8 cellular contexts compared by ENCODE assay signal in the genomic region with DNA sequence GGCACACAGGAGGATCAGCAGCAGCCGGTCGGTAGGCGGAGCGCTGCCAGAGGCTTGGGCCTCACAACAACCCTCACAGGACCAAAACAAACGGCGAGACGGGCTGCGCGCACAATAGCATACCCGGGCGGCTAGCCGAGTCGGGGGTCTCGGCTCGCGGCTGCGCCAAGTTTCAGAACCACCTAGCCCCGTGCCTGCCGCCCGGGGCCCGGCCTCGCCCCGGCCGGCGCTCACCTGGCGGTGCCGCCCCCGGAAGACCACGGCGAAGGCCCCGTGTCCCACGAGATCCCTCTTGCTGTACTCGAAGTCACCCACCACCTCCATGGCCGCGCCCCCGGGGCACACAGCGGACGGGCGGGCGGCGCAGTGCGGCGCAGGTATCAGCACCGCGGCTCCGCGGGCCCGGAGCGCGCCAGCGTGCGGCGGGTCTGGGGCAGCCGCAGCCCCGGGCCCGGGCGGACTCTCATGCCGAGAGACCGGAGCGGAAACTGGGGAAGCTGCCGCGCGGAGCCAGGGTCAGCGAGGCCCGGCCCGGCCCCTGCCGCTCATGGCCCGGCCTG. TPM values are rescaled to one million over a fixed set of nuclear protein-coding genes. Genes with fewer than 3 reads are reported as not detected.
DNase-seq lines count a peak whose midpoint lies in the region; ATAC-seq lines count a peak whose summit lies in the region.

No MANE protein-coding gene starts in this region.

- DNase-seq in NCI-H69 (lab: John Stamatoyannopoulos, UW) (peak; percentile 71), epithelial cell of prostate (ENCODE audit: low read depth, low spot score) (no peak), NCI-H446 treated with DMSO at 0.1 percent for 48 hours (lab: John Stamatoyannopoulos, UW) (no peak)
- peak; percentile 75 for DNase-seq in activated CD8-positive, alpha-beta memory T cell treated with anti-CD3 and anti-CD28 coated beads, Interleukin-2, amount 50 U/mL, for 48 hours
- peak; percentile 13 for DNase-seq in stimulated activated CD8-positive, alpha-beta memory T cell treated with anti-CD3 and anti-CD28 coated beads, Interleukin-15, amount 100 ng/mL, for 24 hours (ENCODE audit: low read depth)

- H3K4me1 ChIP-seq in ES-I3 (ENCODE audit: insufficient read depth, low read length) (no peaks in the 10 kb centered on the region), mesodermal cell (ENCODE audit: control insufficient read depth, insufficient read depth, low read length, poor library complexity, severe bottlenecking) (peaks cover 5% of the 10 kb centered on the region)

- H3K9me3 ChIP-seq in ES-I3 (ENCODE audit: control insufficient read depth, insufficient read depth, low read length): no peaks in the 10 kb centered on the region
- no peaks in the 10 kb centered on the region for H3K9me3 ChIP-seq in mesodermal cell (ENCODE audit: control insufficient read depth, low read length)

- WGBS in mesodermal cell (ENCODE audit: insufficient coverage in 2 of 2), 2 experiments: 0% methylated on average over 52 to 66 of the region's 68 CpGs

- ATAC-seq in HG02642 (IDR thresholded peaks at IDR 0.05; ENCODE audit: poor library complexity, unreplicated experiment): peak; percentile 51

- H3K4me3 ChIP-seq in mesodermal cell (ENCODE audit: extremely low read depth, insufficient read depth, low read length, poor library complexity, severe bottlenecking): peak overlapping the region; percentile 79

- peak overlapping the region; percentile 84 for H3K9ac ChIP-seq in ES-I3 (ENCODE audit: low read depth, low read length)

- H3K36me3 ChIP-seq in ES-I3 (ENCODE audit: insufficient read depth, low read length) (no peaks in the 10 kb centered on the region), mesodermal cell (ENCODE audit: control insufficient read depth, insufficient read depth, low read length) (peaks cover 11% of the 10 kb centered on the region)

- peak overlapping the region; percentile 16 for H3K27ac ChIP-seq in epithelial cell of prostate
- peak overlapping the region; percentile 57 for H3K27ac ChIP-seq in mesodermal cell (ENCODE audit: low read depth, low read length, severe bottlenecking)

RNA-seq across cellular contexts. Expression of a gene that starts 0.6 kb away (rescaled TPM):
- 20.7 TPM for polyA plus RNA-seq in mesodermal cell (2013, experiment 1 of 2)
- polyA plus RNA-seq in mesodermal cell (2013, experiment 2 of 2): 19.1 TPM

Comparison
In these comparisons a context has a peak if more than half of its experiments do, and no peak if none do; other contexts are left out.
1. DNase-seq: peak in NCI-H69 (single experiment), activated CD8-positive, alpha-beta memory T cell treated with anti-CD3 and anti-CD28 coated beads, Interleukin-2, amount 50 U/mL, for 48 hours (single experiment) and stimulated activated CD8-positive, alpha-beta memory T cell treated with anti-CD3 and anti-CD28 coated beads, Interleukin-15, amount 100 ng/mL, for 24 hours (single experiment); none in epithelial cell of prostate (single experiment) and NCI-H446 treated with DMSO at 0.1 percent for 48 hours (single experiment).